ENCODE assay signal across 30 cellular contexts in the genomic region with DNA sequence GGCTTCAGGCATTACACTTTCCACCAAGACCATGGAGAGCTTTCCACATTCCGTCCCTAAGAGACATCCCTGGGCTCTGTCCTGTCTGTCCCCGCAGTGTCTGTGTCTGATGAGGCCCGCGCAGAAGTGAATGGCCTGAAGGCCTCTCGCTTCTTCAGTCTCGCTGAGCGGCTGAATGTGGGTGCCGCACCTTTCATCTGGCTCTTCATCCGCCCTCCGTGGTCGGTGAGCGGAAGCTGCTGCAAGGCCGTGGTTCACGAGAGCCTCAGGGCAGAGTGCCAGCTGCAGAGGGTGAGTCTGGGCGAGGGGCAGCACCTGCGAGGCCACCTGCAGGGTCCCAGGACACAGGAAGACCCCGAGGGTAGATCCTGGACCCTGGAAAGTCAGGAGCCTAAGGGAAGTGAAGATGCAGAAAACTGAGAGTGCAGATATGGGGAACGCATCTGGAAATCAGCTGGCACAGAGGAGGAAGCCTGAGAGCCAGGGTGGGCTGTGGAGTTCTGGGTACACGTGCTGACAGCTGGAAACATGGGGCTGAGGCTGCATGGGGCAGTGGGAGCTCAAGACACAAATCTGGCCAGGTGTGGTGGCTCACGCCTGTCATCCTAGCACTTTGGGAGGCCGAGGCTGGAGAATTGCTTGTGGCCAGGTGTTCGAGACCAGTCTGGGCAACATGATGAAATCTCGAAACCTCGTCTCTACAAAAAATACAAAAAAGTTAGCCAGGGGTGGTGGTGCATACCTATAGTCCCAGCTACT. TPM values are rescaled to one million over a fixed set of nuclear protein-coding genes. Genes with fewer than 3 reads are reported as not detected.
DNase-seq lines count a peak whose midpoint lies in the region; ATAC-seq, FAIRE-seq and TF ChIP-seq lines count a peak whose summit lies in the region.
"Had no signal": no experiment of that assay in that cellular context is flagged by ENCODE, and none has a peak within 500 bp of the region (broad histone marks: within the 10 kb centered on the region; RNA-seq: fewer than 3 reads in every experiment).

No MANE protein-coding gene starts in this region.

- no peak overlapping the region for H3K27ac ChIP-seq in upper lobe of right lung
- H3K27ac ChIP-seq: 22Rv1, GM23248, HL-60, KMS-11 had no signal

- POLR2A ChIA-PET in activated CD4-positive, alpha-beta T cell treated with anti-CD3 and anti-CD28 coated beads, Interleukin-2, amount 10 ng/mL, durations not matched to agents 7 days and 5 days (lab: Charles Lee), result interaction anchor here (0.6 kb wide), 1 partner anchor 83 kb away, joined by 3 read pairs; a partner anchor contains a TSS
- POLR2A ChIA-PET in GM10248 (lab: Yijun Ruan, JAX), result no interaction called here

- CTCF ChIA-PET in activated CD4-positive, alpha-beta T cell treated with anti-CD3 and anti-CD28 coated beads, Interleukin-2, amount 10 ng/mL, durations not matched to agents 7 days and 5 days (lab: Charles Lee), result no interaction called here
- CTCF ChIA-PET in GM10248 (lab: Yijun Ruan, JAX), result interaction anchor here (1.2 kb wide), 1 partner anchor 157 kb away, joined by 3 read pairs; no protein-coding TSS in a partner anchor

- H3K4me3 Mint-ChIP-seq in activated CD4-positive, alpha-beta T cell treated with anti-CD3 and anti-CD28 coated beads, Interleukin-2, amount 10 ng/mL, durations not matched to agents 7 days and 5 days, result no peak overlapping the region
- H3K4me3 Mint-ChIP-seq in chondrocyte (ENCODE audit: unreplicated experiment), result no peak overlapping the region
- H3K4me3 Mint-ChIP-seq in natural killer cell treated with Interleukin-12 subunit alpha and Interleukin-12 subunit beta and Interleukin-15 and Interleukin-18, amount 100 ng/mL, for 72 hours, result peak overlapping the region; percentile 7
- H3K4me3 Mint-ChIP-seq: CD8-positive, alpha-beta T cell; H9; HFFc6 had no signal

- no peaks in the 10 kb centered on the region for H3K27me3 ChIP-seq in upper lobe of right lung

- no peaks in the 10 kb centered on the region for H3K4me1 ChIP-seq in upper lobe of right lung

- no peak for TF ChIP-seq CTCF in chondrocyte (IDR thresholded peaks at IDR 0.05)
- no peak for TF ChIP-seq CTCF in upper lobe of right lung (IDR thresholded peaks at IDR 0.05)
- TF ChIP-seq CTCF in GM10248 (IDR thresholded peaks at IDR 0.05; ENCODE audit: control extremely low read depth, extremely low read depth, low read depth, missing control alignments), result no peak

- intact Hi-C loops in upper lobe of right lung (cut with DNase I), result no loop called here

- peak overlapping the region; percentile 36 for H3K27ac Mint-ChIP-seq in activated CD4-positive, alpha-beta T cell treated with anti-CD3 and anti-CD28 coated beads, Interleukin-2, amount 10 ng/mL, durations not matched to agents 7 days and 5 days
- no peak overlapping the region for H3K27ac Mint-ChIP-seq in chondrocyte (ENCODE audit: unreplicated experiment)
- H3K27ac Mint-ChIP-seq in natural killer cell treated with Interleukin-12 subunit alpha and Interleukin-12 subunit beta and Interleukin-15 and Interleukin-18, amount 100 ng/mL, for 72 hours, result peak overlapping the region in 1 of 2 donors; percentile 36
- H3K27ac Mint-ChIP-seq: CD8-positive, alpha-beta T cell; H9; HFFc6 had no signal

- H3K27me3 Mint-ChIP-seq in activated CD4-positive, alpha-beta T cell treated with anti-CD3 and anti-CD28 coated beads, Interleukin-2, amount 10 ng/mL, durations not matched to agents 7 days and 5 days, result no peaks in the 10 kb centered on the region
- H3K27me3 Mint-ChIP-seq in chondrocyte (ENCODE audit: low read depth), result no peaks in the 10 kb centered on the region
- no peaks in the 10 kb centered on the region for H3K27me3 Mint-ChIP-seq in natural killer cell treated with Interleukin-12 subunit alpha and Interleukin-12 subunit beta and Interleukin-15 and Interleukin-18, amount 100 ng/mL, for 72 hours

- FAIRE-seq in urothelium cell line (lab: Jason Lieb, UNC), result no peak

- peaks cover 4% of the 10 kb centered on the region for H3K36me3 ChIP-seq in upper lobe of right lung

- H3K4me3 ChIP-seq in upper lobe of right lung, result no peak overlapping the region
- H3K4me3 ChIP-seq: GM23248 had no signal

- H3K36me3 Mint-ChIP-seq in activated CD4-positive, alpha-beta T cell treated with anti-CD3 and anti-CD28 coated beads, Interleukin-2, amount 10 ng/mL, durations not matched to agents 7 days and 5 days (ENCODE audit: low read depth), result peaks cover 64% of the 10 kb centered on the region
- peaks cover 12% of the 10 kb centered on the region for H3K36me3 Mint-ChIP-seq in chondrocyte (ENCODE audit: low read depth)
- no peaks in the 10 kb centered on the region for H3K36me3 Mint-ChIP-seq in natural killer cell treated with Interleukin-12 subunit alpha and Interleukin-12 subunit beta and Interleukin-15 and Interleukin-18, amount 100 ng/mL, for 72 hours

- H3K9me3 ChIP-seq in upper lobe of right lung, result no peaks in the 10 kb centered on the region

- peaks cover 24% of the 10 kb centered on the region for H3K4me1 Mint-ChIP-seq in activated CD4-positive, alpha-beta T cell treated with anti-CD3 and anti-CD28 coated beads, Interleukin-2, amount 10 ng/mL, durations not matched to agents 7 days and 5 days
- no peaks in the 10 kb centered on the region for H3K4me1 Mint-ChIP-seq in chondrocyte (ENCODE audit: low read depth)
- H3K4me1 Mint-ChIP-seq in natural killer cell treated with Interleukin-12 subunit alpha and Interleukin-12 subunit beta and Interleukin-15 and Interleukin-18, amount 100 ng/mL, for 72 hours (ENCODE audit: low read depth in 2 of 2), result peaks cover 7 to 18% of the 10 kb centered on the region in 2 donors
- H3K4me1 Mint-ChIP-seq: H9 had no signal

- no peaks in the 10 kb centered on the region for H3K9me3 Mint-ChIP-seq in activated CD4-positive, alpha-beta T cell treated with anti-CD3 and anti-CD28 coated beads, Interleukin-2, amount 10 ng/mL, durations not matched to agents 7 days and 5 days
- no peaks in the 10 kb centered on the region for H3K9me3 Mint-ChIP-seq in chondrocyte (ENCODE audit: low read depth)
- no peaks in the 10 kb centered on the region for H3K9me3 Mint-ChIP-seq in natural killer cell treated with Interleukin-12 subunit alpha and Interleukin-12 subunit beta and Interleukin-15 and Interleukin-18, amount 100 ng/mL, for 72 hours
- H3K9me3 Mint-ChIP-seq: CD8-positive, alpha-beta T cell; H9; HFFc6 had no signal

- DNase-seq in activated CD4-positive, alpha-beta T cell treated with anti-CD3 and anti-CD28 coated beads, Interleukin-2, amount 10 ng/mL, durations not matched to agents 7 days and 5 days, result no peak
- no peak for DNase-seq in activated CD4-positive, alpha-beta T cell treated with anti-CD3 and anti-CD28 coated beads for 1 hour
- peak; percentile 70 for DNase-seq in chondrocyte (ENCODE audit: low spot score)
- no peak for DNase-seq in natural killer cell treated with Interleukin-12 subunit alpha and Interleukin-12 subunit beta and Interleukin-15 and Interleukin-18, amount 100 ng/mL, for 72 hours (ENCODE audit: low spot score)
- peak; percentile 29 for DNase-seq in upper lobe of right lung
- DNase-seq in urothelium cell line (ENCODE audit: low spot score), result no peak
- DNase-seq in GM10248 (ENCODE audit: extremely low spot score), result no peak
- DNase-seq: ACHN; C1 segment of cervical spinal cord; Calu3; CD8-positive, alpha-beta T cell; DMS153; GDM1; GM23248; H9; HFFc6; MV-4-11; NCI-H1105 treated with DMSO at 0.1 percent for 48 hours; NCI-H2029 treated with DMSO at 0.1 percent for 48 hours; NCI-H2171; NCI-H345; NCI-H524; NCI-H774; NK-92 treated with Interleukin-12 subunit alpha and Interleukin-12 subunit beta, amount 100 ng/mL, for 24 hours had no signal

- ATAC-seq in natural killer cell treated with Interleukin-12 subunit alpha and Interleukin-12 subunit beta and Interleukin-15 and Interleukin-18, amount 100 ng/mL, for 72 hours, result no peak
- ATAC-seq in upper lobe of right lung, result no peak
- ATAC-seq in GM21526 (IDR thresholded peaks at IDR 0.05; ENCODE audit: low FRiP score, unreplicated experiment), result no peak
- ATAC-seq: CD8-positive, alpha-beta T cell; SK-N-SH treated with all-trans-retinoic acid at 6 μM for 48 hours had no signal

RNA-seq across cellular contexts. Expression of a gene that starts 8.0 kb away (rescaled TPM):
- total RNA-seq in activated CD4-positive, alpha-beta T cell treated with anti-CD3 and anti-CD28 coated beads, Interleukin-2, amount 10 ng/mL, durations not matched to agents 7 days and 5 days, result 100 to 1,000 TPM in 1 of 2 experiments, 10 to 100 TPM in 1; 99.3 to 101 TPM
- total RNA-seq in chondrocyte (4.9 to 7.7 TPM (median 7.6 TPM) in 3 replicates), upper lobe of right lung (3.6 TPM)
- total RNA-seq in natural killer cell treated with Interleukin-12 subunit alpha and Interleukin-12 subunit beta and Interleukin-15 and Interleukin-18, amount 100 ng/mL, for 72 hours, result 10 to 100 TPM; 36.1 to 79.5 TPM

RNA-seq across cellular contexts. Expression of a gene that starts 22.7 kb away (rescaled TPM):
- 10 to 100 TPM; 15.5 to 21.4 TPM for total RNA-seq in activated CD4-positive, alpha-beta T cell treated with anti-CD3 and anti-CD28 coated beads, Interleukin-2, amount 10 ng/mL, durations not matched to agents 7 days and 5 days
- total RNA-seq in chondrocyte, result 3.9 to 6.5 TPM (median 5.5 TPM) in 3 replicates
- total RNA-seq in natural killer cell treated with Interleukin-12 subunit alpha and Interleukin-12 subunit beta and Interleukin-15 and Interleukin-18, amount 100 ng/mL, for 72 hours, result 10 to 100 TPM in 1 of 2 donors, 1 to 10 TPM in 1; 8.6 to 39.0 TPM
- not detected for total RNA-seq in upper lobe of right lung

RNA-seq across cellular contexts. Expression of a gene that starts 33.9 kb away (rescaled TPM):
- total RNA-seq in activated CD4-positive, alpha-beta T cell treated with anti-CD3 and anti-CD28 coated beads, Interleukin-2, amount 10 ng/mL, durations not matched to agents 7 days and 5 days, result not detected
- total RNA-seq in chondrocyte (1.5 to 2.1 TPM (median 1.8 TPM) in 3 replicates), upper lobe of right lung (not detected)
- total RNA-seq in natural killer cell treated with Interleukin-12 subunit alpha and Interleukin-12 subunit beta and Interleukin-15 and Interleukin-18, amount 100 ng/mL, for 72 hours, result not detected
- total RNA-seq: Calu3; CD8-positive, alpha-beta T cell; GM23248; HT-29 had no signal

RNA-seq across cellular contexts. Expression of a gene that starts 37.7 kb away (rescaled TPM):
- 1 to 10 TPM; 8.1 TPM for total RNA-seq in activated CD4-positive, alpha-beta T cell treated with anti-CD3 and anti-CD28 coated beads, Interleukin-2, amount 10 ng/mL, durations not matched to agents 7 days and 5 days
- total RNA-seq in chondrocyte (17.9 to 19.6 TPM (median 18.7 TPM) in 3 replicates), upper lobe of right lung (43.7 TPM)
- 10 to 100 TPM; 22.0 to 39.9 TPM for total RNA-seq in natural killer cell treated with Interleukin-12 subunit alpha and Interleukin-12 subunit beta and Interleukin-15 and Interleukin-18, amount 100 ng/mL, for 72 hours

Comparison
In these comparisons a context has a peak if more than half of its experiments do, and no peak if none do; other contexts are left out.
1. DNase-seq: peak in chondrocyte (single experiment) and upper lobe of right lung (single experiment); none in activated CD4-positive, alpha-beta T cell treated with anti-CD3 and anti-CD28 coated beads, Interleukin-2, amount 10 ng/mL, durations not matched to agents 7 days and 5 days (single experiment), activated CD4-positive, alpha-beta T cell treated with anti-CD3 and anti-CD28 coated beads for 1 hour (single experiment), natural killer cell treated with Interleukin-12 subunit alpha and Interleukin-12 subunit beta and Interleukin-15 and Interleukin-18, amount 100 ng/mL, for 72 hours (single experiment), urothelium cell line (single experiment) and GM10248 (single experiment).